ENCODE assay signal across 8 cellular contexts in the genomic region with DNA sequence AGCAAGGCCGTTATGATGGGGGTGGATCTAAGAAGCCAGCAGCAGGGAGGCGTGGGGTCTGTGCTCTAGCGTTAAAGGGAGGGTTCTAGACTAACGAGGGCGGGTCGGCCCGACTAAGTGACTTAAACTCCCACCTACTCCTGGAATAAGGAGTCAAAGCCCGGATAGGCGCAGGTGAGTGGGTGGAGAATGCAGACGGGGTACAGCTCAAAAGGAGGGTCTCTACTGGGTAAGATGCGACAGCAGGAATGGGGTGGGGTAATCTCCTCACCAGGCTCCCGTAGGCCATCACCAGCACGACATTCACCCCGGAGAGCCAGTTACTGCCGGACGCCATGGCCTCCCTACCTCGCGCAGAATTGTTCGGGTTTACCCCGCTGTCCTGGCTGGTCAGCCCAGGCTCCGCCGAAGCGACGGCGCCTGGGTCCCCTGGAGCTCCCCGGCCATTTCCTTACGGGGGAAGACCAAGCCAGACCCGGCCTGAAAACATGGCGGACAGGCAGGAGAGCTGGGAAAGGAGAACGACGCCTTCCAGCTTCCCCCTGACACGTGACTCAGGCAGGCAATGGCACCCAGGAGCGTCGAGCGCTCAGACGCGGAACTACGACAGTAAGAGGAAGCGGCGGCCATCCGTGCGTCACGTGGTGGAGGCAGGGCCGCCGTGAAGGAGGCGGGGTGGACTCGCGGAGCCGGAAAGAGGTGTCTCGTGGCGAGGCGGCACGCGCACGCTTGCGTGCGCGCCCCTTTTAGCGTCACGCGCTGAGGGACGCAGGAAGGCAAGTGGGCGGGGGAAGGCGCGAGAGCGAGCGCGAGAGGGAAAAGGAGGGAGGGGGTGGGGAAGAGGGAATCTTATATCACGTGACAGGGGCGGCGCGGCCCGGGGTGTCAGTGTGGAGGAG. TPM values are rescaled to one million over a fixed set of nuclear protein-coding genes. Genes with fewer than 3 reads are reported as not detected.
A peak's percentile ranks its signal among the peaks of the same experiment; 100 is the strongest.
DNase-seq lines count a peak whose midpoint lies in the region; ATAC-seq and TF ChIP-seq lines count a peak whose summit lies in the region.

A gene with protein sequence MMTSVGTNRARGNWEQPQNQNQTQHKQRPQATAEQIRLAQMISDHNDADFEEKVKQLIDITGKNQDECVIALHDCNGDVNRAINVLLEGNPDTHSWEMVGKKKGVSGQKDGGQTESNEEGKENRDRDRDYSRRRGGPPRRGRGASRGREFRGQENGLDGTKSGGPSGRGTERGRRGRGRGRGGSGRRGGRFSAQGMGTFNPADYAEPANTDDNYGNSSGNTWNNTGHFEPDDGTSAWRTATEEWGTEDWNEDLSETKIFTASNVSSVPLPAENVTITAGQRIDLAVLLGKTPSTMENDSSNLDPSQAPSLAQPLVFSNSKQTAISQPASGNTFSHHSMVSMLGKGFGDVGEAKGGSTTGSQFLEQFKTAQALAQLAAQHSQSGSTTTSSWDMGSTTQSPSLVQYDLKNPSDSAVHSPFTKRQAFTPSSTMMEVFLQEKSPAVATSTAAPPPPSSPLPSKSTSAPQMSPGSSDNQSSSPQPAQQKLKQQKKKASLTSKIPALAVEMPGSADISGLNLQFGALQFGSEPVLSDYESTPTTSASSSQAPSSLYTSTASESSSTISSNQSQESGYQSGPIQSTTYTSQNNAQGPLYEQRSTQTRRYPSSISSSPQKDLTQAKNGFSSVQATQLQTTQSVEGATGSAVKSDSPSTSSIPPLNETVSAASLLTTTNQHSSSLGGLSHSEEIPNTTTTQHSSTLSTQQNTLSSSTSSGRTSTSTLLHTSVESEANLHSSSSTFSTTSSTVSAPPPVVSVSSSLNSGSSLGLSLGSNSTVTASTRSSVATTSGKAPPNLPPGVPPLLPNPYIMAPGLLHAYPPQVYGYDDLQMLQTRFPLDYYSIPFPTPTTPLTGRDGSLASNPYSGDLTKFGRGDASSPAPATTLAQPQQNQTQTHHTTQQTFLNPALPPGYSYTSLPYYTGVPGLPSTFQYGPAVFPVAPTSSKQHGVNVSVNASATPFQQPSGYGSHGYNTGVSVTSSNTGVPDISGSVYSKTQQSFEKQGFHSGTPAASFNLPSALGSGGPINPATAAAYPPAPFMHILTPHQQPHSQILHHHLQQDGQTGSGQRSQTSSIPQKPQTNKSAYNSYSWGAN (plus strand): TSS at position 885 of the 899 bp plus-strand sequence. CDS start 4,169 bp downstream, outside the sequence.

- peaks cover 30% of the 10 kb centered on the region for H3K36me3 ChIP-seq in upper lobe of right lung

- ATAC-seq in HG02884 (IDR thresholded peaks at IDR 0.05; ENCODE audit: unreplicated experiment) (peak; percentile 85), left cardiac atrium (peak; percentile 96 to 98), upper lobe of right lung (peak; percentile 96)

- peaks cover 52% of the 10 kb centered on the region for H3K36me3 Mint-ChIP-seq in T-helper 1 cell treated with Interleukin-12 subunit alpha and Interleukin-12 subunit beta and Interleukin-4 antibody, amounts not matched to agents 30 μg/mL and 1 μg/mL, for 36 hours (ENCODE audit: low read depth)

- H3K27me3 Mint-ChIP-seq in T-helper 1 cell treated with Interleukin-12 subunit alpha and Interleukin-12 subunit beta and Interleukin-4 antibody, amounts not matched to agents 30 μg/mL and 1 μg/mL, for 36 hours (ENCODE audit: low read depth) = no peaks in the 10 kb centered on the region

- intact Hi-C loops in left cardiac atrium (cut with DNase I) = no loop called here
- intact Hi-C loops in posterior vena cava (cut with DNase I) = no loop called here
- intact Hi-C loops in upper lobe of right lung (cut with DNase I) = no loop called here

- in situ Hi-C loops in GM13977 (cut with MboI; ENCODE audit: low pct_unique_long_range_greater_than_20kb, low sequenced_read_pairs, unreplicated experiment) = no loop called here

- peak within 1 kb of the TSS; percentile 98 for H3K27ac ChIP-seq in upper lobe of right lung

- peaks cover 51% of the 10 kb centered on the region for H3K4me1 Mint-ChIP-seq in T-helper 1 cell treated with Interleukin-12 subunit alpha and Interleukin-12 subunit beta and Interleukin-4 antibody, amounts not matched to agents 30 μg/mL and 1 μg/mL, for 36 hours (ENCODE audit: low read depth)

- no peaks in the 10 kb centered on the region for H3K27me3 ChIP-seq in upper lobe of right lung

- peak within 1 kb of the TSS; percentile 98 for H3K27ac Mint-ChIP-seq in T-helper 1 cell treated with Interleukin-12 subunit alpha and Interleukin-12 subunit beta and Interleukin-4 antibody, amounts not matched to agents 30 μg/mL and 1 μg/mL, for 36 hours

- peaks cover 38% of the 10 kb centered on the region for H3K4me1 ChIP-seq in upper lobe of right lung

- no peaks in the 10 kb centered on the region for H3K9me3 ChIP-seq in upper lobe of right lung

- H3K9me3 Mint-ChIP-seq in T-helper 1 cell treated with Interleukin-12 subunit alpha and Interleukin-12 subunit beta and Interleukin-4 antibody, amounts not matched to agents 30 μg/mL and 1 μg/mL, for 36 hours = peaks cover 5% of the 10 kb centered on the region

- peak within 1 kb of the TSS; percentile 78 for H3K4me3 ChIP-seq in upper lobe of right lung

- H3K4me3 Mint-ChIP-seq in T-helper 1 cell treated with Interleukin-12 subunit alpha and Interleukin-12 subunit beta and Interleukin-4 antibody, amounts not matched to agents 30 μg/mL and 1 μg/mL, for 36 hours = peak within 1 kb of the TSS; percentile 96

- TF ChIP-seq CTCF in GM13977 (IDR thresholded peaks at IDR 0.05; ENCODE audit: extremely low read depth, insufficient read depth, missing control alignments) (no peak), upper lobe of right lung (IDR thresholded peaks at IDR 0.05) (no peak)

- DNase-seq in GM13977 (ENCODE audit: low spot score) = peak; percentile 95
- DNase-seq in NCI-H1694 (lab: John Stamatoyannopoulos, UW) = peak; percentile 99
- DNase-seq in amniotic stem cell (lab: John Stamatoyannopoulos, UW) = peak; percentile 98
- DNase-seq in left cardiac atrium = peak; percentile 100
- DNase-seq in posterior vena cava (ENCODE audit: low spot score) = peak; percentile 100
- DNase-seq in upper lobe of right lung = peak; percentile 100

RNA-seq across cellular contexts. Expression of the gene that starts here (rescaled TPM):
- total RNA-seq in left cardiac atrium (100 to 1,000 TPM in 1 of 2 donors, 10 to 100 TPM in 1; 88.5 to 106 TPM), posterior vena cava (100 to 1,000 TPM in 1 of 2 donors, 10 to 100 TPM in 1; 94.2 to 104 TPM), upper lobe of right lung (156 TPM)

Comparison
In these comparisons a context has a peak if more than half of its experiments do, and no peak if none do; other contexts are left out.
1. Peak in every context shown above with its lines: DNase-seq, ATAC-seq, H3K4me3 ChIP-seq and H3K27ac ChIP-seq.